Comparison of ENCODE assay signal across 10 cellular contexts in genomic region chrX:2767631-2768455, GRCh38. TPM values are rescaled to one million over a fixed set of nuclear protein-coding genes. Genes with fewer than 3 reads are reported as not detected.
A peak's percentile ranks its signal among the peaks of the same experiment; 100 is the strongest.
DNase-seq lines count a peak whose midpoint lies in the region; ATAC-seq and TF ChIP-seq lines count a peak whose summit lies in the region.
"Had no signal": no experiment of that assay in that cellular context is flagged by ENCODE, and none has a peak within 500 bp of the region (broad histone marks: within the 10 kb centered on the region; RNA-seq: fewer than 3 reads in every experiment).

No MANE protein-coding gene starts in this region.

- TF ChIP-seq CTCF in breast epithelium (IDR thresholded peaks at IDR 0.05) (no peak), lower lobe of right lung (IDR thresholded peaks at IDR 0.05) (no peak), GM13976 (IDR thresholded peaks at IDR 0.05; ENCODE audit: borderline replicate concordance, control extremely low read depth, extremely low read depth, insufficient read depth, missing control alignments) (no peak)

- DNase-seq in A172 (ENCODE audit: low spot score) (peak; percentile 94), M059J (ENCODE audit: low read depth) (peak; percentile 21), breast epithelium (ENCODE audit: low spot score in 2 of 2) (no peak), lower lobe of right lung (peak; percentile 65), NCI-H1048 (lab: John Stamatoyannopoulos, UW) (no peak), GM13976 (ENCODE audit: low spot score) (no peak), AML-193 (lab: John Stamatoyannopoulos, UW) (no peak)
- DNase-seq: NCI-H446 had no signal

- H3K4me3 ChIP-seq in breast epithelium (peak overlapping the region in 1 of 3 donors; percentile 4), lower lobe of right lung (no peak overlapping the region)

- H3K36me3 ChIP-seq in breast epithelium = no peaks in the 10 kb centered on the region
- H3K36me3 ChIP-seq in lower lobe of right lung = no peaks in the 10 kb centered on the region

- no peak for TF ChIP-seq POLR2A in breast epithelium (IDR thresholded peaks at IDR 0.05)

- peak; percentile 94 to 97 for ATAC-seq in lower lobe of right lung
- ATAC-seq in GM18520 (IDR thresholded peaks at IDR 0.05; ENCODE audit: unreplicated experiment) = no peak

- H3K4me1 ChIP-seq in breast epithelium (no peaks in the 10 kb centered on the region), lower lobe of right lung (no peaks in the 10 kb centered on the region)

- H3K27ac ChIP-seq in breast epithelium = peak overlapping the region; percentile 13 to 48
- peak overlapping the region; percentile 53 for H3K27ac ChIP-seq in lower lobe of right lung

- H3K9me3 ChIP-seq in breast epithelium (no peaks in the 10 kb centered on the region), lower lobe of right lung (no peaks in the 10 kb centered on the region)

- intact Hi-C loops in breast epithelium (cut with DNase I; ENCODE audit: low total_unique reads) (no loop called here), lower lobe of right lung (cut with DNase I) (no loop called here)

- no peaks in the 10 kb centered on the region for H3K27me3 ChIP-seq in breast epithelium
- no peaks in the 10 kb centered on the region for H3K27me3 ChIP-seq in lower lobe of right lung (ENCODE audit: low read depth)

- in situ Hi-C loops in GM13976 (cut with MboI; ENCODE audit: low sequenced_read_pairs, unreplicated experiment) = no loop called here

RNA-seq across cellular contexts. Expression of gene XG, which starts 16.0 kb away (rescaled TPM):
- total RNA-seq in A172 (2014; rRNA removed; shearing (Covaris generic)) = not detected in 2 replicates
- total RNA-seq in M059J (2014; rRNA removed; shearing (Covaris generic)) = 0.86 and 2.6 TPM in 2 replicates
- total RNA-seq in breast epithelium (10 to 100 TPM in 1 of 3 donors, 1 to 10 TPM in 1, under 1 TPM in 1; 0.59 to 14.4 (median 2.6) TPM), lower lobe of right lung (0.41 TPM)
- total RNA-seq: lung microvascular endothelial cell had no signal

Comparison
In these comparisons a context has a peak if more than half of its experiments do, and no peak if none do; other contexts are left out.
1. DNase-seq: peak in A172 (single experiment), M059J (single experiment) and lower lobe of right lung (single experiment); none in breast epithelium (0 of 2), NCI-H1048 (single experiment), GM13976 (single experiment) and AML-193 (0 of 2).